In genomic region chr3:165549665-165550064, GRCh38 we compare ENCODE assay signal across 19 cellular contexts.
DNase-seq lines count a peak whose midpoint lies in the region; ATAC-seq and TF ChIP-seq lines count a peak whose summit lies in the region.
"Had no signal": no experiment of that assay in that cellular context is flagged by ENCODE, and none has a peak within 500 bp of the region (broad histone marks: within the 10 kb centered on the region; RNA-seq: fewer than 3 reads in every experiment).

No MANE protein-coding gene starts in this region.

- no peaks in the 10 kb centered on the region for H3F3A ChIP-seq in PC-3 (ENCODE audit: low read length, unreplicated experiment)

- DNase-seq in DND-41 (peak; percentile 41), NCI-H1105 (lab: John Stamatoyannopoulos, UW) (peak; percentile 41), PC-3 (no peak), kidney tubule cell (ENCODE audit: low spot score) (peak; percentile 29), globus pallidus (ENCODE audit: low spot score) (no peak), activated T-cell treated with anti-CD3 and anti-CD28 coated beads for 4 hours (no peak), NCI-H2227 (lab: John Stamatoyannopoulos, UW; ENCODE audit: unreplicated experiment) (no peak)
- DNase-seq: activated CD4-positive, alpha-beta T cell treated with anti-CD3 and anti-CD28 coated beads for 36 hours; activated effector memory CD4-positive, alpha-beta T cell treated with anti-CD3 and anti-CD28 coated beads, Interleukin-2, amount 50 U/mL, for 16 hours; activated naive CD8-positive, alpha-beta T cell treated with anti-CD3 and anti-CD28 coated beads, Interleukin-2, amount 10 ng/mL, durations not matched to agents 7 days and 5 days; activated T-cell treated with anti-CD3 and anti-CD28 coated beads, Interleukin-2, amount 50 U/mL, for 1 hour; dorsolateral prefrontal cortex; mesendoderm; NCI-H1048; NCI-H526 treated with DMSO at 0.1 percent for 48 hours; stimulated activated naive B cell treated with anti-CD40 and anti-IgM and Interleukin-4, amounts not matched to agents 10 μg/mL and 1 μg/mL and 100 μg/mL, for 72 hours; upper lobe of right lung had no signal

- no peak overlapping the region for H3K27ac ChIP-seq in DND-41 (ENCODE audit: low read length)
- H3K27ac ChIP-seq in PC-3 (ENCODE audit: low read length) = no peak overlapping the region
- H3K27ac ChIP-seq: dorsolateral prefrontal cortex, left lung, upper lobe of right lung had no signal

- H3K4me1 ChIP-seq in DND-41 (ENCODE audit: insufficient read depth, low read length) (no peaks in the 10 kb centered on the region), PC-3 (ENCODE audit: insufficient read depth, low read length) (peaks cover 6% of the 10 kb centered on the region)
- H3K4me1 ChIP-seq: left lung, upper lobe of right lung had no signal

- H3K4me2 ChIP-seq in DND-41 (ENCODE audit: insufficient read depth, low read length) (no peak overlapping the region), PC-3 (ENCODE audit: low read length) (no peak overlapping the region)

- H3K9me3 ChIP-seq in DND-41 (ENCODE audit: insufficient read depth, low read length, severe bottlenecking) (no peaks in the 10 kb centered on the region), PC-3 (ENCODE audit: low read length) (no peaks in the 10 kb centered on the region)
- H3K9me3 ChIP-seq: left lung, upper lobe of right lung had no signal

- no peak overlapping the region for H3K4me3 ChIP-seq in DND-41 (ENCODE audit: low read depth in 1 of 2, low read length in 2 of 2)
- no peak overlapping the region for H3K4me3 ChIP-seq in PC-3 (ENCODE audit: low read length)
- H3K4me3 ChIP-seq: dorsolateral prefrontal cortex, left lung, upper lobe of right lung had no signal

- intact Hi-C loops in PC-3 (cut with micrococcal nuclease) = no loop called here

- BruUV-seq in PC-3 (replicated peaks; lab: Mats Ljungman, UMichigan) = no TSS peak

- H3K36me3 ChIP-seq in DND-41 (ENCODE audit: insufficient read depth, low read length) = no peaks in the 10 kb centered on the region
- no peaks in the 10 kb centered on the region for H3K36me3 ChIP-seq in PC-3 (ENCODE audit: low read depth, low read length)
- H3K36me3 ChIP-seq: left lung, upper lobe of right lung had no signal

- CTCF ChIA-PET in PC-3 (lab: Charles Lee) = no interaction called here

- H3K9me2 ChIP-seq in PC-3 (replicated peaks; ENCODE audit: low read length) = no peaks in the 10 kb centered on the region

- TF ChIP-seq CTCF in DND-41 (IDR thresholded peaks at IDR 0.05; ENCODE audit: borderline replicate concordance, extremely low read depth, low read length, poor library complexity, severe bottlenecking) (no peak), PC-3 (conservative IDR thresholded peaks at IDR 0.05; ENCODE audit: low read depth, low read length) (no peak)

- H3K9ac ChIP-seq in DND-41 (ENCODE audit: low read depth, low read length) = no peak overlapping the region
- no peak overlapping the region for H3K9ac ChIP-seq in PC-3 (ENCODE audit: low read length)

- POLR2A ChIA-PET in PC-3 (lab: Charles Lee; ENCODE audit: unreplicated experiment) = no interaction called here

- ATAC-seq in DND-41 (ENCODE audit: insufficient read depth, low read depth) = peak; percentile 73
- no peak for ATAC-seq in PC-3
- ATAC-seq: activated CD4-positive, alpha-beta T cell treated with anti-CD3 and anti-CD28 coated beads for 36 hours; left lung; Right ventricle myocardium inferior; stimulated activated naive B cell treated with anti-CD40 and anti-IgM and Interleukin-4, amounts not matched to agents 10 μg/mL and 1 μg/mL and 100 μg/mL, for 72 hours; upper lobe of right lung had no signal

- H3K79me2 ChIP-seq in DND-41 (ENCODE audit: insufficient read depth, low read length) = no peaks in the 10 kb centered on the region
- H3K79me2 ChIP-seq in PC-3 (ENCODE audit: low read length) = no peaks in the 10 kb centered on the region

- no peaks in the 10 kb centered on the region for H4K20me1 ChIP-seq in DND-41 (ENCODE audit: insufficient read depth, low read length)
- H4K20me1 ChIP-seq in PC-3 (ENCODE audit: low read length) = no peaks in the 10 kb centered on the region

- H2AFZ ChIP-seq in DND-41 (ENCODE audit: low read depth, low read length) (no peak overlapping the region), PC-3 (ENCODE audit: low read length) (peak overlapping the region; percentile 48; the same call in 1 of the 2 replicates)

- no peaks in the 10 kb centered on the region for H3K27me3 ChIP-seq in DND-41 (ENCODE audit: insufficient read depth, low read length, poor library complexity)
- H3K27me3 ChIP-seq in PC-3 (ENCODE audit: low read length) = no peaks in the 10 kb centered on the region
- H3K27me3 ChIP-seq: dorsolateral prefrontal cortex, left lung, upper lobe of right lung had no signal

Comparison
In these comparisons a context has a peak if more than half of its experiments do, and no peak if none do; other contexts are left out.
1. DNase-seq: peak in DND-41 (single experiment), NCI-H1105 (single experiment) and kidney tubule cell (single experiment); none in PC-3 (single experiment), globus pallidus (single experiment), activated T-cell treated with anti-CD3 and anti-CD28 coated beads for 4 hours (single experiment) and NCI-H2227 (single experiment).